ENCODE assay signal across 8 cellular contexts in the genomic region with DNA sequence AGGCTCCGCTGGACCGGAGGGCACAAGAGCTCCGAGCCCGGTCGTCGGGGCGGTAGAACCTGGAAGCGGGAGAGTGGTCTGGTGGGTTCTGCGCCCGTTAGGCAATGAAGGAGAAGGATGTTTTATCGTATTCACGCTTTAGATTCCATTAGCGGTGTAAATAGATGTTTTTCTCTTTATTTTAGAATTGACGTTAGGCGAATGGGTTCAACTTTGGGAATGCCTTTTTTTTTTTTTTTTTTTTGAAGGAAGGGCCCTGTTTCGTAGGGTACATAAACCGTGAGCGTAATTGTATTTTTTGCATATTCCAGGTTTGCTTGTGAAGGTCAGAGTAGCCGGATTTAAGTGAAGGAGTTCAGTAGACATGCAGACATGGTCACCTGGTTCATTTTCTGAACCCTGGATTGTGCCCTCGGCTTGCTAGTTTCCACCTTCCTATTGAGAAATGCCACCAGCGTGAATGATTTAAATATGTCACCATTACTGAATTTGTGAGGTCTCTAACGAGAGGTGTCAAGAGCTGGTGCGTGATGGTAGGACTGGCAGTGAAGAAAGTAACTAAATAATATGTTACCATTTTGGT. TPM values are rescaled to one million over a fixed set of nuclear protein-coding genes. Genes with fewer than 3 reads are reported as not detected.
DNase-seq lines count a peak whose midpoint lies in the region; ATAC-seq, FAIRE-seq and TF ChIP-seq lines count a peak whose summit lies in the region.

No MANE protein-coding gene starts in this region.

- H3K56ac ChIP-seq in IMR-90 (ENCODE audit: extremely low read depth, insufficient read depth, low read length) = peak overlapping the region; percentile 76

- H3K27me3 Mint-ChIP-seq in CD14-positive monocyte (ENCODE audit: low read depth in 3 of 3) = no peaks in the 10 kb centered on the region
- no peaks in the 10 kb centered on the region for H3K27me3 Mint-ChIP-seq in natural killer cell treated with Interleukin-12 subunit alpha and Interleukin-12 subunit beta and Interleukin-15 and Interleukin-18, amount 100 ng/mL, for 72 hours

- no peaks in the 10 kb centered on the region for H3K9me3 ChIP-seq in IMR-90 (ENCODE audit: control insufficient read depth, insufficient read depth, low read length)

- peak overlapping the region; percentile 97 for H3K9ac ChIP-seq in IMR-90 (ENCODE audit: low read depth, low read length)

- H3K4me1 ChIP-seq in IMR-90 (ENCODE audit: control insufficient read depth, insufficient read depth, low read length) = peaks cover 4% of the 10 kb centered on the region; the same call in 1 of the 2 replicates

- no peak for TF ChIP-seq POLR2A in IMR-90 (IDR thresholded peaks at IDR 0.05; ENCODE audit: low read depth, low read length)

- DNase-seq in CD14-positive monocyte (ENCODE audit: low spot score) (no peak), IMR-90 (no peak), HK-2 (ENCODE audit: unreplicated experiment) (no peak), urothelium cell line (ENCODE audit: low spot score) (no peak), NCI-H146 treated with DMSO at 0.1 percent for 48 hours (lab: John Stamatoyannopoulos, UW; ENCODE audit: unreplicated experiment) (no peak)
- DNase-seq in natural killer cell treated with Interleukin-12 subunit alpha and Interleukin-12 subunit beta and Interleukin-15 and Interleukin-18, amount 100 ng/mL, for 72 hours (ENCODE audit: low spot score) = no peak

- intact Hi-C loops in CD14-positive monocyte (cut with micrococcal nuclease) (loop anchor here (1.0 to 10.0 kb wide), 2 partner anchors 11 to 226 kb away; partner anchors contain the start of genes AMIGO3 (in 1 of the 2) and MON1A (in 1 of the 2)), IMR-90 (cut with micrococcal nuclease) (loop anchor here (5.0 kb wide), 1 partner anchor 147 kb away; the partner anchor contains the start of gene RBM5)

- CTCF ChIA-PET in IMR-90 (lab: Yijun Ruan, JAX) = no interaction called here

- peak overlapping the region; percentile 89 for H3K14ac ChIP-seq in IMR-90 (replicated peaks; ENCODE audit: low read depth, low read length)

- H4K20me1 ChIP-seq in IMR-90 (ENCODE audit: insufficient read depth, low read length) = peaks cover 36% of the 10 kb centered on the region

- H3K4me1 Mint-ChIP-seq in CD14-positive monocyte = peaks cover 46% of the 10 kb centered on the region
- H3K4me1 Mint-ChIP-seq in natural killer cell treated with Interleukin-12 subunit alpha and Interleukin-12 subunit beta and Interleukin-15 and Interleukin-18, amount 100 ng/mL, for 72 hours (ENCODE audit: low read depth in 2 of 2) = peaks cover 25 to 28% of the 10 kb centered on the region in 2 donors

- H2BK5ac ChIP-seq in IMR-90 (ENCODE audit: low read depth, low read length, poor library complexity, severe bottlenecking) = peak overlapping the region; percentile 68

- peak overlapping the region; percentile 38 to 67; a peak in 2 of 4 replicates for H4K8ac ChIP-seq in IMR-90 (ENCODE audit: low read depth in 2 of 2, low read length in 2 of 2)

- no peak overlapping the region; the same call in 1 of the 2 replicates for H4K91ac ChIP-seq in IMR-90 (ENCODE audit: insufficient read depth, low read depth, low read length)

- H3K18ac ChIP-seq in IMR-90 (ENCODE audit: low read depth, low read length) = peak overlapping the region; percentile 69; the same call in 1 of the 2 replicates

- H3K36me3 Mint-ChIP-seq in CD14-positive monocyte = peaks cover 4 to 22% of the 10 kb centered on the region in 2 donors
- no peaks in the 10 kb centered on the region for H3K36me3 Mint-ChIP-seq in natural killer cell treated with Interleukin-12 subunit alpha and Interleukin-12 subunit beta and Interleukin-15 and Interleukin-18, amount 100 ng/mL, for 72 hours

- no peaks in the 10 kb centered on the region; the same call in 1 of the 2 replicates for H3K36me3 ChIP-seq in IMR-90 (ENCODE audit: control insufficient read depth, insufficient read depth, low read length)

- no peak for TF ChIP-seq CTCF in CD14-positive monocyte (IDR thresholded peaks at IDR 0.05)
- TF ChIP-seq CTCF in IMR-90 (conservative IDR thresholded peaks at IDR 0.05; ENCODE audit: low read depth, low read length) = no peak

- no peak for FAIRE-seq in urothelium cell line (lab: Jason Lieb, UNC)

- H3K4ac ChIP-seq in IMR-90 (ENCODE audit: low read depth, low read length) = peak overlapping the region; percentile 80

- H3K4me2 ChIP-seq in IMR-90 (ENCODE audit: low read depth, low read length) = peak overlapping the region; percentile 100

- H3K27me3 ChIP-seq in IMR-90 (ENCODE audit: control insufficient read depth, insufficient read depth, low read length) = no peaks in the 10 kb centered on the region

- 0% methylated on average over 7 of the region's 23 CpGs; no CpG with 5 or more reads in 1 of the 2 experiments for WGBS in IMR-90 (ENCODE audit: extremely low coverage in 2 of 2, insufficient read length in 1 of 2), 2 experiments

- ATAC-seq in IMR-90 (ENCODE audit: low read depth) (no peak), HG03457 (IDR thresholded peaks at IDR 0.05; ENCODE audit: unreplicated experiment) (no peak)
- ATAC-seq in natural killer cell treated with Interleukin-12 subunit alpha and Interleukin-12 subunit beta and Interleukin-15 and Interleukin-18, amount 100 ng/mL, for 72 hours = no peak

- H3K9me3 Mint-ChIP-seq in CD14-positive monocyte = peaks cover 0 to 2% (median 0%) of the 10 kb centered on the region in 7 donors
- H3K9me3 Mint-ChIP-seq in natural killer cell treated with Interleukin-12 subunit alpha and Interleukin-12 subunit beta and Interleukin-15 and Interleukin-18, amount 100 ng/mL, for 72 hours = no peaks in the 10 kb centered on the region

- in situ Hi-C loops in IMR-90 (cut with MboI; ENCODE audit: low sequenced_read_pairs) = no loop called here

- H2AK9ac ChIP-seq in IMR-90 (replicated peaks; ENCODE audit: low read depth, low read length, poor library complexity) = peak overlapping the region; percentile 94

- peaks cover 7% of the 10 kb centered on the region for H3K9me1 ChIP-seq in IMR-90 (ENCODE audit: insufficient read depth, low read length)

- peak overlapping the region; percentile 80 for H3K4me3 ChIP-seq in IMR-90 (ENCODE audit: insufficient read depth, low read depth, low read length)

- peak overlapping the region; percentile 93 to 98 (median 96) for H3K27ac Mint-ChIP-seq in CD14-positive monocyte
- H3K27ac Mint-ChIP-seq in natural killer cell treated with Interleukin-12 subunit alpha and Interleukin-12 subunit beta and Interleukin-15 and Interleukin-18, amount 100 ng/mL, for 72 hours = peak overlapping the region; percentile 97 to 98

- H2BK20ac ChIP-seq in IMR-90 (ENCODE audit: low read depth, low read length) = no peak overlapping the region

- no peak for TF ChIP-seq RAD21 in IMR-90 (IDR thresholded peaks at IDR 0.05; ENCODE audit: low read length)

- BruUV-seq in IMR-90 (replicated peaks; lab: Mats Ljungman, UMichigan) = TSS peak; percentile 62

- peak overlapping the region; percentile 73 for H4K5ac ChIP-seq in IMR-90 (ENCODE audit: low read depth, low read length)

- H3K27ac ChIP-seq in IMR-90 (ENCODE audit: insufficient read depth, low read length) (peak overlapping the region; percentile 93), cingulate gyrus (ENCODE audit: low read depth, low read length) (peak overlapping the region; percentile 87)

- peak overlapping the region; percentile 96 for H3K23ac ChIP-seq in IMR-90 (ENCODE audit: low read depth, low read length)

- peak overlapping the region; percentile 95 for H3K4me3 Mint-ChIP-seq in CD14-positive monocyte
- peak overlapping the region; percentile 99 for H3K4me3 Mint-ChIP-seq in natural killer cell treated with Interleukin-12 subunit alpha and Interleukin-12 subunit beta and Interleukin-15 and Interleukin-18, amount 100 ng/mL, for 72 hours

- H2BK15ac ChIP-seq in IMR-90 (ENCODE audit: low read depth, low read length) = no peak overlapping the region; the same call in 2 of the 3 replicates

- H2AK5ac ChIP-seq in IMR-90 (ENCODE audit: low read depth, low read length) = peak overlapping the region; percentile 77

- H2AFZ ChIP-seq in IMR-90 (replicated peaks; ENCODE audit: low read length, poor library complexity) = peak overlapping the region; percentile 97

- POLR2A ChIA-PET in IMR-90 (lab: Charles Lee; ENCODE audit: unreplicated experiment) = interaction anchor here (0.6 to 1.2 kb wide), 2 partner anchors 11 to 150 kb away, joined by 4 read pairs; partner anchors contain the start of gene MON1A

- dilution Hi-C loops in IMR-90 (cut with HindIII; ENCODE audit: low sequenced_read_pairs, unreplicated experiment) = no loop called here

- peaks cover 4 to 25% of the 10 kb centered on the region in 2 experiments; a peak in 2 of 4 replicates for H3K79me1 ChIP-seq in IMR-90 (ENCODE audit: low read depth in 1 of 2, low read length in 2 of 2)

- H2BK120ac ChIP-seq in IMR-90 (ENCODE audit: low read depth, low read length) = peak overlapping the region; percentile 20; the same call in 1 of the 2 replicates

TF ChIP-seq in IMR-90, 13 proteins besides CTCF, POLR2A, EP300 and RAD21:
- TF ChIP-seq MAZ (IDR thresholded peaks at IDR 0.05; ENCODE audit: borderline replicate concordance, low read depth, low read length) (no peak), SMC3 (IDR thresholded peaks at IDR 0.05; ENCODE audit: low read depth, low read length) (no peak)

RNA-seq across cellular contexts. Expression of gene RBM6, which starts 0.8 kb away (rescaled TPM):
- 10 to 100 TPM; 11.3 to 17.8 TPM for polyA plus RNA-seq in CD14-positive monocyte
- total RNA-seq in IMR-90 (2012; rRNA removed) = 38.5 and 40.8 TPM in 2 replicates
- polyA plus RNA-seq in IMR-90 (2012; rRNA removed) = 51.1 and 64.6 TPM in 2 replicates
- polyA plus RNA-seq in IMR-90 (2012; cell fraction: cytosol; rRNA removed) = 9.1 and 24.1 TPM in 2 replicates
- polyA plus RNA-seq in IMR-90 (2012; cell fraction: nucleus; rRNA removed; ENCODE audit: low replicate concordance) = 37.5 and 273 TPM in 2 replicates
- 100 to 1,000 TPM in 1 of 2 donors, 10 to 100 TPM in 1; 96.6 to 149 TPM for total RNA-seq in natural killer cell treated with Interleukin-12 subunit alpha and Interleukin-12 subunit beta and Interleukin-15 and Interleukin-18, amount 100 ng/mL, for 72 hours

RNA-seq across cellular contexts. Expression of gene MON1A, which starts 11.1 kb away (rescaled TPM):
- polyA plus RNA-seq in CD14-positive monocyte (1 to 10 TPM; 6.1 to 6.6 TPM), IMR-90 (2012; rRNA removed) (13.5 and 18.1 TPM in 2 replicates)
- total RNA-seq in IMR-90 (2012; rRNA removed) = 6.9 and 8.2 TPM in 2 replicates
- polyA plus RNA-seq in IMR-90 (2012; cell fraction: cytosol; rRNA removed) = 10.1 and 19.6 TPM in 2 replicates
- 11.1 and 25.3 TPM in 2 replicates for polyA plus RNA-seq in IMR-90 (2012; cell fraction: nucleus; rRNA removed; ENCODE audit: low replicate concordance)
- 10 to 100 TPM; 11.3 to 18.7 TPM for total RNA-seq in natural killer cell treated with Interleukin-12 subunit alpha and Interleukin-12 subunit beta and Interleukin-15 and Interleukin-18, amount 100 ng/mL, for 72 hours

RNA-seq across cellular contexts. Expression of gene MST1R, which starts 37.1 kb away (rescaled TPM):
- not detected for polyA plus RNA-seq in CD14-positive monocyte
- under 0.01 TPM in 1 of 2 replicates, not detected in the other for total RNA-seq in IMR-90 (2012; rRNA removed)
- 0.10 and 0.14 TPM in 2 replicates for polyA plus RNA-seq in IMR-90 (2012; rRNA removed)
- 0.20 TPM in 1 of 2 replicates, not detected in the other for polyA plus RNA-seq in IMR-90 (2012; cell fraction: cytosol; rRNA removed)
- 0.60 and 1.4 TPM in 2 replicates for polyA plus RNA-seq in IMR-90 (2012; cell fraction: nucleus; rRNA removed; ENCODE audit: low replicate concordance)
- 1 to 10 TPM in 1 of 2 donors, under 1 TPM in 1; 0.50 to 2.6 TPM for total RNA-seq in natural killer cell treated with Interleukin-12 subunit alpha and Interleukin-12 subunit beta and Interleukin-15 and Interleukin-18, amount 100 ng/mL, for 72 hours
